In the genomic region with DNA sequence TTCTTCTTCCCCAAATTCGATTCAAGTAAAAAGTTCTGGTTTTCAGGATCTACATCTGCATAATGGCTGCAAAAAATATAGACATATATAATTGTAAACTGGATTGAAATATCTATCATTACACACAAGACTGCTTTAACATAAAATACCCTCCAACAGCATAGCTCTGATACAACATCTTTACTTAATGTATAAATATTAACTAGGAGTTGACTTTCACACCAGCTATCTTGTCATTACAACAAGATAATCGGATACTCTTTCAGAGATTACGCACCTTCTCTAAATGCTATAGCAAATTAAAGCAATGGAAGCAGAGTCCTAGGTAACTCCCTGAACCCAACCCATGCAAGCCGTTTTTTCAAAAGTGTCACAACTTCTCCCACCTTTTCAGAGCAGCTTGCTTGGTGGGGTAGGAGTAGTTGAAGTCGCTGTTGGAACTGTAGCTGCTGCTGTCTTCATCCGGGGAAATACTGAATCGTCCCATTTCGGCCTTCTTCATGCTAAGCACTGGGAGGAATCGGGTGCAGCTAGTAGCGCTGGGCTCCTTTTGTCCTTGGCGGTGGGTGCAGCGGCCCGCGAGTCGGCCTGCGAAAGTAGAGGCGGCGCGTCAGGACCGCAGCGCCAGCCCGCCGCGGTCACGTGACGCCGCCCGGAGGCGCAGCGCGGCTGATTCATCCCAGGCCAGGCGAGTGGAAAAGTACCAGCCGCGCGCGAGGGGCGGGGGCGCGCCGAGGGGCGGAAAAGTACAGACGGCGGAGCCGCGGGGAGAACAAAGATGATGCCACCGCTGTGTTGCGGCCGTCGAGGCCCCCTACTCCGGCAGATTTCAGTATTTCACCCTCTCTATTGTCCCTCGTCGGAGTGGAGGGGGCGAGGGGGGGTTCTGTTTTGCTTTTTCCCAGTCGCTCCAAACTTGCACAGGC, we compare ENCODE assay signal across 8 cellular contexts. TPM values are rescaled to one million over a fixed set of nuclear protein-coding genes. Genes with fewer than 3 reads are reported as not detected.
DNase-seq lines count a peak whose midpoint lies in the region; ATAC-seq and TF ChIP-seq lines count a peak whose summit lies in the region.

No MANE protein-coding gene starts in this region.

- peak overlapping the region; percentile 100 for H3K9ac ChIP-seq in HUES6 (ENCODE audit: low read length)
- H3K9ac ChIP-seq in muscle layer of colon (ENCODE audit: low read length) = peak overlapping the region; percentile 88

- CTCF ChIA-PET in OCI-LY7 (lab: Charles Lee; ENCODE audit: unreplicated experiment) = no interaction called here

- peaks cover 57% of the 10 kb centered on the region for H3K36me3 ChIP-seq in HUES6 (ENCODE audit: control insufficient read depth, insufficient read depth, low read length)
- peaks cover 51% of the 10 kb centered on the region for H3K36me3 ChIP-seq in OCI-LY7 (ENCODE audit: insufficient read depth, low read length)
- H3K36me3 ChIP-seq in muscle layer of colon (ENCODE audit: insufficient read depth, low read length) = peaks cover 51% of the 10 kb centered on the region

- TF ChIP-seq CTCF in OCI-LY7 (conservative IDR thresholded peaks at IDR 0.05; ENCODE audit: low read length) = no peak

- peak; percentile 88 for TF ChIP-seq POLR2A in erythroblast (IDR thresholded peaks at IDR 0.05; ENCODE audit: low read length)

- H3K4me1 ChIP-seq in HUES6 (ENCODE audit: control insufficient read depth, insufficient read depth, low read length) (peaks cover 28% of the 10 kb centered on the region), OCI-LY7 (ENCODE audit: insufficient read depth, low read length, poor library complexity, severe bottlenecking) (peaks cover 24% of the 10 kb centered on the region), muscle layer of colon (ENCODE audit: insufficient read depth, low read length) (peaks cover 45% of the 10 kb centered on the region)

- H3K9me3 ChIP-seq in HUES6 (ENCODE audit: control insufficient read depth, insufficient read depth, low read depth, low read length) = no peaks in the 10 kb centered on the region
- H3K9me3 ChIP-seq in OCI-LY7 (ENCODE audit: low read length) = no peaks in the 10 kb centered on the region
- no peaks in the 10 kb centered on the region for H3K9me3 ChIP-seq in muscle layer of colon (ENCODE audit: low read length)

- DNase-seq in DMS 273 treated with DMSO at 0.1 percent for 48 hours (lab: John Stamatoyannopoulos, UW) = peak; percentile 46
- peak; percentile 91 for DNase-seq in OCI-LY7 (ENCODE audit: low spot score)
- DNase-seq in activated T-cell treated with anti-CD3 and anti-CD28 coated beads, Interleukin-2, amount 50 U/mL, for 1 hour = peak; percentile 96
- peak; percentile 90 to 94 for DNase-seq in erythroblast (lab: John Stamatoyannopoulos, UW)
- DNase-seq in stimulated activated CD8-positive, alpha-beta memory T cell treated with anti-CD3 and anti-CD28 coated beads, Interleukin-7, amount 100 ng/mL, for 24 hours (ENCODE audit: low read depth) = peak; percentile 85

- H2AFZ ChIP-seq in OCI-LY7 (ENCODE audit: low read length) = peak overlapping the region; percentile 29; the same call in 1 of the 2 replicates

- peak; percentile 49 for ATAC-seq in GM21447 (IDR thresholded peaks at IDR 0.05; ENCODE audit: unreplicated experiment)

- H4K20me1 ChIP-seq in OCI-LY7 (ENCODE audit: insufficient read depth, low read length) = peaks cover 20% of the 10 kb centered on the region

- peaks cover 35% of the 10 kb centered on the region; the same call in 1 of the 2 replicates for H3K79me2 ChIP-seq in OCI-LY7 (ENCODE audit: insufficient read depth, low read depth, low read length)

- POLR2A ChIA-PET in OCI-LY7 (lab: Charles Lee) = interaction anchor here (0.6 to 1.9 kb wide), 5 partner anchors 102 to 837 kb away, joined by 3 to 5 read pairs (median 3); partner anchors contain the start of gene SLC38A1

- BruUV-seq in OCI-LY7 (replicated peaks; lab: Mats Ljungman, UMichigan) = no TSS peak

- H3K4me3 ChIP-seq in HUES6 (ENCODE audit: low read depth, low read length) (peak overlapping the region; percentile 81), OCI-LY7 (ENCODE audit: low read depth, low read length, poor library complexity, severe bottlenecking) (peak overlapping the region; percentile 95), muscle layer of colon (ENCODE audit: low read depth in 1 of 2, low read length in 2 of 2) (peak overlapping the region; percentile 89 to 99)

- H3K27ac ChIP-seq in HUES6 (ENCODE audit: low read depth, low read length) (peak overlapping the region; percentile 98), OCI-LY7 (ENCODE audit: low read depth, low read length, poor library complexity, severe bottlenecking) (peak overlapping the region; percentile 77), muscle layer of colon (ENCODE audit: low read depth, low read length) (peak overlapping the region; percentile 99)

- intact Hi-C loops in OCI-LY7 (cut with micrococcal nuclease; ENCODE audit: unreplicated experiment) = loop anchor here (5.0 kb wide), 2 partner anchors 379 to 644 kb away; partner anchors contain the start of genes ARID2 and SCAF11

- H3K27me3 ChIP-seq in HUES6 (ENCODE audit: control insufficient read depth, insufficient read depth, low read length) (peaks cover 2% of the 10 kb centered on the region; the same call in 1 of the 2 replicates), muscle layer of colon (ENCODE audit: control insufficient read depth in 1 of 2, insufficient read depth in 2 of 2, low read length in 2 of 2) (no peaks in the 10 kb centered on the region)

- H3K4me2 ChIP-seq in OCI-LY7 (ENCODE audit: low read length) = peak overlapping the region; percentile 91

- H3K9me2 ChIP-seq in OCI-LY7 (ENCODE audit: insufficient read depth, low read length) = no peaks in the 10 kb centered on the region

RNA-seq across cellular contexts. Expression of gene SLC38A2, which starts 1.5 kb away (rescaled TPM):
- 66.2 and 70.5 TPM in 2 replicates for total RNA-seq in OCI-LY7 (2014; rRNA removed; shearing (Covaris generic))
- 93.5 and 107 TPM in 2 replicates for total RNA-seq in OCI-LY7 (2022)

Comparison
In these comparisons a context has a peak if more than half of its experiments do, and no peak if none do; other contexts are left out.
1. Peak in every context shown above with its lines: DNase-seq, ATAC-seq, H3K4me3 ChIP-seq and H3K27ac ChIP-seq.
2. DNase-seq: peak in every context shown above with its lines; median percentile 96 in activated T-cell treated with anti-CD3 and anti-CD28 coated beads, Interleukin-2, amount 50 U/mL, for 1 hour; 92 in erythroblast; 91 in OCI-LY7; 85 in stimulated activated CD8-positive, alpha-beta memory T cell treated with anti-CD3 and anti-CD28 coated beads, Interleukin-7, amount 100 ng/mL, for 24 hours; 46 in DMS 273 treated with DMSO at 0.1 percent for 48 hours.